Comparison of ENCODE assay signal across 27 cellular contexts in the genomic region with DNA sequence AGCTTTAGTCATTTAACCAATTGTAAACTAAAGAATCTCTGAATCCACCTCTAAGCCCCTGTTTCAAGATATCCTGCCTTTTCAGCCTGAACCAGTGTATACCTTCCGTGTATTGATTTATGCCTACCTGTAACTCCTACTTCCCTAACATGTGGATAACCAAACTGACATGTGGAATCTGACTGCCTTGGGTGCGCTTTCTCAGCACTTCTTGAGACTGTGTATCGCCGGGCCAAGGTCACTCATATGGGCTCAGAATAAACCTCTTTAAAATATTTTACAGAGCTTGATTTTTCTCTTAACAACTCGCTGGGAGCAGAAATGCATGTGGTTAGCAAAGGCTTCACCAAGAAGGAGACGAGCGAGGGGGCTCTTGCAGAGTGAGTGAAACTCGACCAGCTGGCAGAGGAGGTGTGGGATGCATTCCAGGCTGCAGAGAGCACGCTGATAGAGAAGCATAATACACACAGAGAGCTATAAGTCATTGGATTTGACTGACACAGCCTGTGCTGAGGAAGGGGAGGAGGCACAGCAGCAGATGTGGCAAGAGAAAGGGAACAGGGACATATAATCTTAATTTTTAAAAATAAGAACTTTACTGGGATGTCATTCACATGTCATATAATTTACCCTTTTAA.
DNase-seq lines count a peak whose midpoint lies in the region; ATAC-seq, FAIRE-seq and TF ChIP-seq lines count a peak whose summit lies in the region.
"Had no signal": no experiment of that assay in that cellular context is flagged by ENCODE, and none has a peak within 500 bp of the region (broad histone marks: within the 10 kb centered on the region; RNA-seq: fewer than 3 reads in every experiment).

No MANE protein-coding gene starts in this region.

- intact Hi-C loops in Calu3 (cut with micrococcal nuclease; ENCODE audit: unreplicated experiment): no loop called here
- intact Hi-C loops in K562 (cut with micrococcal nuclease): no loop called here
- intact Hi-C loops in right cardiac atrium (cut with DNase I): no loop called here

- in situ Hi-C loops in K562 (cut with MboI): no loop called here

- ATAC-seq in K562 (no peak), right cardiac atrium (peak; percentile 57 to 67), GM21825 (IDR thresholded peaks at IDR 0.05; ENCODE audit: unreplicated experiment) (no peak)
- ATAC-seq: stimulated activated naive CD8-positive, alpha-beta T cell treated with anti-CD3 and anti-CD28 coated beads, Interleukin-15, Interleukin-2, amounts not matched to agents 100 U/mL and 50 U/mL, for 24 hours had no signal

- no peaks in the 10 kb centered on the region for H3K9me1 ChIP-seq in K562 (ENCODE audit: control insufficient read depth, insufficient read depth, low read length)

- no peak for TF ChIP-seq EP300 in K562 (IDR thresholded peaks at IDR 0.05; ENCODE audit: low read length)

- peaks cover 31% of the 10 kb centered on the region for H3K27me3 Mint-ChIP-seq in Calu3 (ENCODE audit: unreplicated experiment)

- no peak overlapping the region for H3K27ac ChIP-seq in K562 (ENCODE audit: extremely low read depth, low read depth, low read length)
- H3K27ac ChIP-seq in right cardiac atrium (ENCODE audit: low read length): no peak overlapping the region
- H3K27ac ChIP-seq: GM23248, prostate gland, thyroid gland had no signal

- H3K4me3 ChIP-seq in K562: no peak overlapping the region
- H3K4me3 ChIP-seq in right cardiac atrium (ENCODE audit: low read length): no peak overlapping the region
- H3K4me3 ChIP-seq: GM23248, prostate gland, smooth muscle cell, thyroid gland had no signal

- no peak for FAIRE-seq in K562 (lab: Jason Lieb, UNC)
- FAIRE-seq: GM12892 had no signal

- H3K4me2 ChIP-seq in K562 (ENCODE audit: insufficient read depth, low read length): no peak overlapping the region
- H3K4me2 ChIP-seq: smooth muscle cell had no signal

- no peak overlapping the region for H3K9ac ChIP-seq in K562 (ENCODE audit: insufficient read depth in 1 of 2, low read depth in 2 of 2, low read length in 2 of 2)
- H3K9ac ChIP-seq: GM23248 had no signal

- TF ChIP-seq RAD21 in K562 (CRISPR knock-in tag; conservative IDR thresholded peaks at IDR 0.05 in 1 of 2, IDR thresholded peaks at IDR 0.05 in 1 of 2): no peak

- H3K4me1 ChIP-seq in K562 (replicated peaks in 1 of 2; ENCODE audit: control insufficient read depth in 2 of 2, insufficient read depth in 2 of 2, low read length in 2 of 2) (no peaks in the 10 kb centered on the region), right cardiac atrium (ENCODE audit: control insufficient read depth, insufficient read depth, low read length) (peaks cover 3% of the 10 kb centered on the region)
- H3K4me1 ChIP-seq: prostate gland, thyroid gland had no signal

- H3K9me3 Mint-ChIP-seq in Calu3 (ENCODE audit: low read depth, unreplicated experiment): no peaks in the 10 kb centered on the region

- peaks cover 9% of the 10 kb centered on the region for H3K4me1 Mint-ChIP-seq in Calu3 (ENCODE audit: low read depth, unreplicated experiment)

- H4K20me1 ChIP-seq in K562 (replicated peaks; ENCODE audit: control insufficient read depth, insufficient read depth, low read length): no peaks in the 10 kb centered on the region

- H3K4me3 Mint-ChIP-seq in Calu3 (ENCODE audit: low read depth, unreplicated experiment): peak overlapping the region; percentile 22
- H3K4me3 Mint-ChIP-seq: CD4-positive, alpha-beta T cell; nephron had no signal

- TF ChIP-seq CTCF in Calu3 (IDR thresholded peaks at IDR 0.05; ENCODE audit: unreplicated experiment): no peak
- no peak for TF ChIP-seq CTCF in K562 (IDR thresholded peaks at IDR 0.05 in 2 of 3, conservative IDR thresholded peaks at IDR 0.05 in 1 of 3; ENCODE audit: insufficient read depth in 2 of 3, low read depth in 1 of 3, low read length in 3 of 3)

- no peak overlapping the region for H2AFZ ChIP-seq in K562 (ENCODE audit: low read depth, low read length)
- H2AFZ ChIP-seq: GM23248 had no signal

- no TSS peak for BruUV-seq in Calu3 (replicated peaks; lab: Mats Ljungman, UMichigan)
- no TSS peak for BruUV-seq in K562 (replicated peaks; lab: Mats Ljungman, UMichigan)

- POLR2A ChIA-PET in K562 (lab: Yijun Ruan, JAX): no interaction called here

- 2% methylated on average over 9 of the region's 9 CpGs for WGBS in K562 (ENCODE audit: insufficient coverage, low coverage, missing lambda C conversion rate)
- 44% methylated on average over 9 of the region's 9 CpGs for WGBS in right cardiac atrium

- no peaks in the 10 kb centered on the region for H3K36me3 ChIP-seq in K562 (ENCODE audit: control insufficient read depth, insufficient read depth, low read length)
- H3K36me3 ChIP-seq: prostate gland, thyroid gland had no signal

- no peak overlapping the region for H3K27ac Mint-ChIP-seq in Calu3 (ENCODE audit: unreplicated experiment)
- H3K27ac Mint-ChIP-seq: CD4-positive, alpha-beta T cell had no signal

- H3K9me3 ChIP-seq in K562 (replicated peaks; ENCODE audit: control insufficient read depth, insufficient read depth, low read depth, low read length) (no peaks in the 10 kb centered on the region), right cardiac atrium (ENCODE audit: control insufficient read depth, low read length) (no peaks in the 10 kb centered on the region)
- H3K9me3 ChIP-seq: prostate gland, thyroid gland had no signal

- DNase-seq in Calu3 (no peak), NCI-H2171 (lab: John Stamatoyannopoulos, UW) (peak; percentile 25), K562 (ENCODE audit: extremely low read depth in 1 of 4, low spot score in 3 of 4) (no peak), right cardiac atrium (peak in 1 of 3 donors; percentile 45), OCI-M2 (lab: John Stamatoyannopoulos, UW; ENCODE audit: unreplicated experiment) (no peak), NCI-H1436 treated with DMSO at 0.1 percent for 48 hours (lab: John Stamatoyannopoulos, UW) (no peak)
- no peak for DNase-seq in activated CD4-positive, CD25-positive, alpha-beta regulatory T cell treated with anti-CD3 and anti-CD28 coated beads, Interleukin-2, amount 50 U/mL, for 72 hours
- DNase-seq: activated CD4-positive, alpha-beta T cell treated with anti-CD3 and anti-CD28 coated beads, Interleukin-2, amount 50 U/mL, for 1 hour; caudate nucleus; CD4-positive, alpha-beta T cell; DMS79 treated with DMSO at 0.1 percent for 48 hours; GM23248; KG1; left cardiac atrium; midbrain; NCI-H2081; NCI-H526 treated with DMSO at 0.1 percent for 48 hours; SHP77; stimulated activated CD4-positive, alpha-beta T cell treated with anti-CD3 and anti-CD28 coated beads, Interleukin-4, amount 100 ng/mL, for 1 hour; stimulated activated naive CD8-positive, alpha-beta T cell treated with anti-CD3 and anti-CD28 coated beads, Interleukin-15, Interleukin-2, amounts not matched to agents 100 U/mL and 50 U/mL, for 24 hours; T-helper 1 cell; thyroid gland had no signal

- no peaks in the 10 kb centered on the region for H3K79me2 ChIP-seq in K562 (ENCODE audit: control insufficient read depth, insufficient read depth, low read length)

- TF ChIP-seq POLR2A in K562 (conservative IDR thresholded peaks at IDR 0.05): no peak

- CTCF ChIA-PET in Calu3 (lab: Charles Lee) (no interaction called here), K562 (lab: Yijun Ruan, JAX; ENCODE audit: low intra/inter-chr PET ratio) (no interaction called here)

- H3K27me3 ChIP-seq in K562 (ENCODE audit: control insufficient read depth in 2 of 2, insufficient read depth in 2 of 2, low read length in 2 of 2) (no peaks in the 10 kb centered on the region), right cardiac atrium (ENCODE audit: control insufficient read depth, insufficient read depth) (no peaks in the 10 kb centered on the region)
- H3K27me3 ChIP-seq: thyroid gland had no signal

- H3K36me3 Mint-ChIP-seq in Calu3 (ENCODE audit: insufficient read depth, unreplicated experiment): no peaks in the 10 kb centered on the region

TF ChIP-seq in K562, 482 proteins besides CTCF, POLR2A, EP300 and RAD21 (continues in another document):
- TF ChIP-seq ZNF764 (CRISPR knock-in tag; IDR thresholded peaks at IDR 0.05; ENCODE audit: low read depth): no peak
- TF ChIP-seq LARP7 (IDR thresholded peaks at IDR 0.05): no peak
- TF ChIP-seq BRF1 (IDR thresholded peaks at IDR 0.05; ENCODE audit: borderline replicate concordance, extremely low read depth, insufficient read length): no peak
- TF ChIP-seq ZNF280B (CRISPR knock-in tag; IDR thresholded peaks at IDR 0.05): no peak
- TF ChIP-seq PBX2 (CRISPR knock-in tag; IDR thresholded peaks at IDR 0.05; ENCODE audit: low read depth): no peak
- peak; percentile 25; the same call in 1 of the 2 replicates for TF ChIP-seq PBX2 (tag; conservative IDR thresholded peaks at IDR 0.05; ENCODE audit: low read depth)
- TF ChIP-seq NRF1 (conservative IDR thresholded peaks at IDR 0.05 in 1 of 2, IDR thresholded peaks at IDR 0.05 in 1 of 2): no peak
- no peak for TF ChIP-seq SLC30A9 (CRISPR knock-in tag; IDR thresholded peaks at IDR 0.05)

Comparison
In these comparisons a context has a peak if more than half of its experiments do, and no peak if none do; other contexts are left out.
1. ATAC-seq: peak in right cardiac atrium (2 of 2); none in K562 (single experiment) and GM21825 (single experiment).